In the genomic region with DNA sequence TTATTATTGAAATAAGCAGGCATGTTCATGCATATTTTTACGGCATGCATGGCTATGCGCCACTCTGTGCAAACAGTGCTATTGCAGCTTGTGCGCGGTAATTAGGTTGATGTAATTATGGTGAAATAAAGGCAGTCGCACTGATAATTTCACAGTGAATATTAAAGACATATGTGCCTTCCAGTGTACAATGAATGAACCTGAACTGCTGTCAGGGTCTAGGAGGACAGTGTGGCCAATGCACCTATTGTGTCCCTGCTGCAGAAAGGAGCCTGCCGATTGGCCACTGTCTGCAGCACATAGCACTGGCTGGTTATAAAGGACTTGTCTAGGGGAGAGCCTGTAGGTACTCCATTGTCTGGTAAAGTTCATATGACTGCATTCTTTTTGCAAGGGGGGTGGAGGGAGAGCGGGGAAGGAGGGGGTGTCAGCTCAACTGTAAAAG, we compare ENCODE assay signal across 15 cellular contexts.
DNase-seq lines count a peak whose midpoint lies in the region; ATAC-seq and TF ChIP-seq lines count a peak whose summit lies in the region.
"Had no signal": no experiment of that assay in that cellular context is flagged by ENCODE, and none has a peak within 500 bp of the region (broad histone marks: within the 10 kb centered on the region; RNA-seq: fewer than 3 reads in every experiment).

No MANE protein-coding gene starts in this region.

- no peaks in the 10 kb centered on the region for H3K9me3 ChIP-seq in muscle layer of duodenum (ENCODE audit: control insufficient read depth in 1 of 2, low read length in 2 of 2)

- H3K27me3 ChIP-seq in muscle layer of duodenum (ENCODE audit: low read depth, low read length) = no peaks in the 10 kb centered on the region

- H3K4me1 Mint-ChIP-seq in brain = peaks cover 72% of the 10 kb centered on the region
- no peaks in the 10 kb centered on the region for H3K4me1 Mint-ChIP-seq in activated CD4-positive, alpha-beta T cell treated with anti-CD3 and anti-CD28 coated beads for 36 hours
- H3K4me1 Mint-ChIP-seq: CD4-positive, alpha-beta memory T cell; stimulated activated naive B cell treated with anti-CD40 and anti-IgM and Interleukin-4, amounts not matched to agents 10 μg/mL and 1 μg/mL and 100 μg/mL, for 72 hours had no signal

- CTCF ChIA-PET in activated CD4-positive, alpha-beta T cell treated with anti-CD3 and anti-CD28 coated beads for 36 hours (lab: Charles Lee) = no interaction called here

- H3K27ac Mint-ChIP-seq in brain = peak overlapping the region; percentile 91 to 98 (median 98)
- no peak overlapping the region for H3K27ac Mint-ChIP-seq in activated CD4-positive, alpha-beta T cell treated with anti-CD3 and anti-CD28 coated beads for 36 hours
- H3K27ac Mint-ChIP-seq: activated T-helper 1 cell treated with anti-CD3 and anti-CD28 coated beads, Interleukin-12 subunit alpha, Interleukin-12 subunit beta, Interleukin-2, Interleukin-4 antibody, amounts not matched to agents 30 ng/mL and 10 ng/mL and 1 ng/mL, durations not matched to agents 14 hours and 24 hours and 36 hours; CD4-positive, alpha-beta memory T cell; stimulated activated naive B cell treated with anti-CD40 and anti-IgM and Interleukin-4, amounts not matched to agents 10 μg/mL and 1 μg/mL and 100 μg/mL, for 72 hours; T-helper 2 cell treated with Interferon-gamma antibody and Interleukin-4, amounts not matched to agents 5 μg/mL and 100 μg/mL, for 36 hours had no signal

- H3K4me3 ChIP-seq in LNCaP clone FGC (ENCODE audit: low read depth, low read length) (peak overlapping the region; percentile 37), muscle layer of duodenum (ENCODE audit: low read depth in 1 of 2, low read length in 2 of 2) (peak overlapping the region; percentile 62 to 65)

- peaks cover 3% of the 10 kb centered on the region for H3K27me3 Mint-ChIP-seq in brain
- H3K27me3 Mint-ChIP-seq in activated CD4-positive, alpha-beta T cell treated with anti-CD3 and anti-CD28 coated beads for 36 hours = no peaks in the 10 kb centered on the region
- H3K27me3 Mint-ChIP-seq: stimulated activated naive B cell treated with anti-CD40 and anti-IgM and Interleukin-4, amounts not matched to agents 10 μg/mL and 1 μg/mL and 100 μg/mL, for 72 hours had no signal

- H3K9me3 Mint-ChIP-seq in brain = peaks cover 4 to 9% (median 5%) of the 10 kb centered on the region in 5 experiments
- H3K9me3 Mint-ChIP-seq in activated CD4-positive, alpha-beta T cell treated with anti-CD3 and anti-CD28 coated beads for 36 hours (ENCODE audit: low read depth) = no peaks in the 10 kb centered on the region
- H3K9me3 Mint-ChIP-seq: activated T-helper 1 cell treated with anti-CD3 and anti-CD28 coated beads, Interleukin-12 subunit alpha, Interleukin-12 subunit beta, Interleukin-2, Interleukin-4 antibody, amounts not matched to agents 30 ng/mL and 10 ng/mL and 1 ng/mL, durations not matched to agents 14 hours and 24 hours and 36 hours; stimulated activated naive B cell treated with anti-CD40 and anti-IgM and Interleukin-4, amounts not matched to agents 10 μg/mL and 1 μg/mL and 100 μg/mL, for 72 hours; T-helper 2 cell treated with Interferon-gamma antibody and Interleukin-4, amounts not matched to agents 5 μg/mL and 100 μg/mL, for 36 hours had no signal

- peaks cover 4% of the 10 kb centered on the region for H3K36me3 Mint-ChIP-seq in brain
- no peaks in the 10 kb centered on the region for H3K36me3 Mint-ChIP-seq in activated CD4-positive, alpha-beta T cell treated with anti-CD3 and anti-CD28 coated beads for 36 hours (ENCODE audit: low read depth)
- H3K36me3 Mint-ChIP-seq: CD4-positive, alpha-beta memory T cell; stimulated activated naive B cell treated with anti-CD40 and anti-IgM and Interleukin-4, amounts not matched to agents 10 μg/mL and 1 μg/mL and 100 μg/mL, for 72 hours had no signal

- intact Hi-C loops in activated CD4-positive, alpha-beta T cell treated with anti-CD3 and anti-CD28 coated beads for 36 hours (cut with DNase I, micrococcal nuclease) = no loop called here

- TF ChIP-seq CTCF in LNCaP clone FGC (IDR thresholded peaks at IDR 0.05; ENCODE audit: control insufficient read depth, extremely low read depth, insufficient read depth) = 0 out of 2 replicates have a peak, but pooled peaks have one; percentile 16
- TF ChIP-seq CTCF in brain (conservative IDR thresholded peaks at IDR 0.05) = peak in 1 of 2 experiments; percentile 19

- peaks cover 0 to 32% of the 10 kb centered on the region in 2 donors for H3K4me1 ChIP-seq in muscle layer of duodenum (ENCODE audit: control insufficient read depth in 1 of 2, insufficient read depth in 2 of 2, low read length in 2 of 2)

- POLR2A ChIA-PET in activated CD4-positive, alpha-beta T cell treated with anti-CD3 and anti-CD28 coated beads for 36 hours (lab: Charles Lee) = no interaction called here

- DNase-seq in AG08395 (ENCODE audit: low spot score) (peak; percentile 19), LNCaP clone FGC (ENCODE audit: low read depth) (no peak), hepatic stellate cell (ENCODE audit: low spot score) (no peak), GM19240 (ENCODE audit: insufficient read length, low spot score) (no peak), NCI-H2171 treated with DMSO at 0.1 percent for 48 hours (lab: John Stamatoyannopoulos, UW) (no peak)
- no peak for DNase-seq in activated CD4-positive, alpha-beta T cell treated with anti-CD3 and anti-CD28 coated beads for 36 hours
- DNase-seq: CD4-positive, alpha-beta memory T cell; effector memory CD4-positive, alpha-beta T cell; H7; left ventricle myocardium superior; stimulated activated naive B cell treated with anti-CD40 and anti-IgM and Interleukin-4, amounts not matched to agents 10 μg/mL and 1 μg/mL and 100 μg/mL, for 72 hours had no signal

- H3K36me3 ChIP-seq in muscle layer of duodenum (ENCODE audit: control insufficient read depth in 1 of 2, insufficient read depth in 2 of 2, low read length in 2 of 2) = no peaks in the 10 kb centered on the region

- H3K4me3 Mint-ChIP-seq in brain = peak overlapping the region; percentile 83 to 96 (median 87)
- no peak overlapping the region for H3K4me3 Mint-ChIP-seq in activated CD4-positive, alpha-beta T cell treated with anti-CD3 and anti-CD28 coated beads for 36 hours
- H3K4me3 Mint-ChIP-seq: activated T-helper 1 cell treated with anti-CD3 and anti-CD28 coated beads, Interleukin-12 subunit alpha, Interleukin-12 subunit beta, Interleukin-2, Interleukin-4 antibody, amounts not matched to agents 30 ng/mL and 10 ng/mL and 1 ng/mL, durations not matched to agents 14 hours and 24 hours and 36 hours; CD4-positive, alpha-beta memory T cell; stimulated activated naive B cell treated with anti-CD40 and anti-IgM and Interleukin-4, amounts not matched to agents 10 μg/mL and 1 μg/mL and 100 μg/mL, for 72 hours; T-helper 2 cell treated with Interferon-gamma antibody and Interleukin-4, amounts not matched to agents 5 μg/mL and 100 μg/mL, for 36 hours had no signal

- ATAC-seq in activated CD4-positive, alpha-beta T cell treated with anti-CD3 and anti-CD28 coated beads for 36 hours = no peak
- ATAC-seq: left ventricle myocardium superior; stimulated activated naive B cell treated with anti-CD40 and anti-IgM and Interleukin-4, amounts not matched to agents 10 μg/mL and 1 μg/mL and 100 μg/mL, for 72 hours had no signal

- no peak overlapping the region for H3K27ac ChIP-seq in muscle layer of duodenum (ENCODE audit: low read length)
